25 cellular contexts compared by ENCODE assay signal in genomic region chr10:13238271-13239077, GRCh38. TPM values are rescaled to one million over a fixed set of nuclear protein-coding genes. Genes with fewer than 3 reads are reported as not detected.
DNase-seq lines count a peak whose midpoint lies in the region; ATAC-seq, FAIRE-seq and TF ChIP-seq lines count a peak whose summit lies in the region.
"Had no signal": no experiment of that assay in that cellular context is flagged by ENCODE, and none has a peak within 500 bp of the region (broad histone marks: within the 10 kb centered on the region; RNA-seq: fewer than 3 reads in every experiment).

No MANE protein-coding gene starts in this region.

- H3K4me3 ChIP-seq in A549 (no peak overlapping the region), IMR-90 (ENCODE audit: insufficient read depth, low read depth, low read length) (no peak overlapping the region), coronary artery (no peak overlapping the region), kidney (ENCODE audit: low read length in 2 of 2) (no peak overlapping the region)
- H3K4me3 ChIP-seq: GM12878, GM23248 had no signal

- no TSS peak for BruUV-seq in IMR-90 (replicated peaks; lab: Mats Ljungman, UMichigan)

- no peaks in the 10 kb centered on the region for H4K20me1 ChIP-seq in IMR-90 (ENCODE audit: insufficient read depth, low read length)

- DNase-seq in A549 (ENCODE audit: low read depth in 1 of 2, low spot score in 1 of 2) (no peak), IMR-90 (no peak), coronary artery (ENCODE audit: low spot score) (peak; percentile 56), posterior vena cava (ENCODE audit: low spot score) (peak; percentile 37), kidney (no peak), glomerular visceral epithelial cell (ENCODE audit: extremely low spot score) (no peak)
- DNase-seq: ACHN; BE2C; C1 segment of cervical spinal cord; CD4-positive, CD25-positive, alpha-beta regulatory T cell; CD8-positive, alpha-beta memory T cell; COR-L47; DMS 273 treated with DMSO at 0.1 percent for 48 hours; DMS53; DND-41; EL; GM23248; H7; KBM-7 had no signal

- CTCF ChIA-PET in A549 (lab: Yijun Ruan, JAX) (interaction anchor here (0.7 to 1.3 kb wide), 3 partner anchors 76 to 196 kb away, joined by 3 to 4 read pairs (median 3); no protein-coding TSS in a partner anchor), IMR-90 (lab: Yijun Ruan, JAX) (no interaction called here)

- no peak overlapping the region for H2BK120ac ChIP-seq in IMR-90 (ENCODE audit: low read depth, low read length)

- H3K14ac ChIP-seq in IMR-90 (replicated peaks; ENCODE audit: low read depth, low read length): no peak overlapping the region

- no peak overlapping the region for H3K9ac ChIP-seq in IMR-90 (ENCODE audit: low read depth, low read length)
- H3K9ac ChIP-seq in kidney (ENCODE audit: low read length in 2 of 2): no peak overlapping the region
- H3K9ac ChIP-seq: GM23248 had no signal

- H4K8ac ChIP-seq in IMR-90 (ENCODE audit: low read depth in 2 of 2, low read length in 2 of 2): no peak overlapping the region

- no peak overlapping the region for H2BK5ac ChIP-seq in IMR-90 (ENCODE audit: low read depth, low read length, poor library complexity, severe bottlenecking)

- no peaks in the 10 kb centered on the region for H3K9me1 ChIP-seq in IMR-90 (ENCODE audit: insufficient read depth, low read length)

- H3K4me2 ChIP-seq in A549 (no peak overlapping the region), IMR-90 (ENCODE audit: low read depth, low read length) (no peak overlapping the region)

- H3K23ac ChIP-seq in IMR-90 (ENCODE audit: low read depth, low read length): no peak overlapping the region

- peaks cover 14% of the 10 kb centered on the region; the same call in 1 of the 2 replicates for H3K27me3 ChIP-seq in IMR-90 (ENCODE audit: control insufficient read depth, insufficient read depth, low read length)
- H3K27me3 ChIP-seq: BE2C had no signal

- ATAC-seq in A549 (peak; percentile 8 to 34; a peak in 3 of 6 replicates), IMR-90 (ENCODE audit: low read depth) (no peak), HG02610 (IDR thresholded peaks at IDR 0.05; ENCODE audit: unreplicated experiment) (no peak), GM18868 (IDR thresholded peaks at IDR 0.05; ENCODE audit: unreplicated experiment) (no peak)
- ATAC-seq: GM12878 had no signal

- TF ChIP-seq CTCF in A549 (IDR thresholded peaks at IDR 0.05) (no peak), IMR-90 (conservative IDR thresholded peaks at IDR 0.05; ENCODE audit: low read depth, low read length) (no peak), coronary artery (IDR thresholded peaks at IDR 0.05) (no peak), kidney (IDR thresholded peaks at IDR 0.05; ENCODE audit: borderline replicate concordance, extremely low read depth, insufficient read depth) (no peak)

- dilution Hi-C loops in IMR-90 (cut with HindIII; ENCODE audit: low sequenced_read_pairs, unreplicated experiment): no loop called here

- H3K4me1 ChIP-seq in A549 (no peaks in the 10 kb centered on the region), IMR-90 (ENCODE audit: control insufficient read depth, insufficient read depth, low read length) (no peaks in the 10 kb centered on the region), kidney (ENCODE audit: control insufficient read depth in 1 of 2, insufficient read depth in 1 of 2, low read depth in 1 of 2, low read length in 2 of 2) (no peaks in the 10 kb centered on the region)
- H3K4me1 ChIP-seq: BE2C had no signal

- H4K5ac ChIP-seq in IMR-90 (ENCODE audit: low read depth, low read length): no peak overlapping the region

- POLR2A ChIA-PET in A549 (lab: Yijun Ruan, JAX) (no interaction called here), IMR-90 (lab: Charles Lee; ENCODE audit: unreplicated experiment) (no interaction called here)

- no peak overlapping the region for H3K18ac ChIP-seq in IMR-90 (ENCODE audit: low read depth, low read length)

- TF ChIP-seq POLR2A in A549 (IDR thresholded peaks at IDR 0.05; ENCODE audit: low read length): no peak
- TF ChIP-seq POLR2A in IMR-90 (IDR thresholded peaks at IDR 0.05; ENCODE audit: low read depth, low read length): no peak

- TF ChIP-seq RAD21 in A549 (conservative IDR thresholded peaks at IDR 0.05 in 1 of 2, IDR thresholded peaks at IDR 0.05 in 1 of 2) (no peak), IMR-90 (IDR thresholded peaks at IDR 0.05; ENCODE audit: low read length) (no peak)

- H3K79me1 ChIP-seq in IMR-90 (ENCODE audit: low read depth in 1 of 2, low read length in 2 of 2): no peaks in the 10 kb centered on the region

- H3K4ac ChIP-seq in IMR-90 (ENCODE audit: low read depth, low read length): no peak overlapping the region

- no peak overlapping the region for H2BK20ac ChIP-seq in IMR-90 (ENCODE audit: low read depth, low read length)

- H2AK9ac ChIP-seq in IMR-90 (replicated peaks; ENCODE audit: low read depth, low read length, poor library complexity): no peak overlapping the region

- H3K36me3 ChIP-seq in IMR-90 (ENCODE audit: control insufficient read depth, insufficient read depth, low read length): no peaks in the 10 kb centered on the region
- H3K36me3 ChIP-seq in kidney (ENCODE audit: control insufficient read depth in 1 of 2, insufficient read depth in 2 of 2, low read length in 2 of 2): no peaks in the 10 kb centered on the region
- H3K36me3 ChIP-seq: BE2C had no signal

- intact Hi-C loops in IMR-90 (cut with micrococcal nuclease): no loop called here
- intact Hi-C loops in posterior vena cava (cut with DNase I): no loop called here
- intact Hi-C loops in kidney (cut with DNase I): no loop called here

- no peak overlapping the region for H3K27ac ChIP-seq in A549
- H3K27ac ChIP-seq in IMR-90 (ENCODE audit: insufficient read depth, low read length): no peak overlapping the region
- no peak overlapping the region for H3K27ac ChIP-seq in coronary artery
- H3K27ac ChIP-seq in kidney (ENCODE audit: low read depth in 2 of 2, low read length in 2 of 2): no peak overlapping the region
- H3K27ac ChIP-seq: GM23248 had no signal

- H3K56ac ChIP-seq in IMR-90 (ENCODE audit: extremely low read depth, insufficient read depth, low read length): no peak overlapping the region

- in situ Hi-C loops in IMR-90 (cut with MboI; ENCODE audit: low sequenced_read_pairs): no loop called here

- TF ChIP-seq EP300 in A549 (IDR thresholded peaks at IDR 0.05): no peak

- H2BK15ac ChIP-seq in IMR-90 (ENCODE audit: low read depth, low read length): no peak overlapping the region

- H4K91ac ChIP-seq in IMR-90 (ENCODE audit: insufficient read depth, low read depth, low read length): no peak overlapping the region

- no peak overlapping the region for H2AK5ac ChIP-seq in IMR-90 (ENCODE audit: low read depth, low read length)

- 70% methylated on average over 16 of the region's 16 CpGs for WGBS in A549 (ENCODE audit: missing lambda C conversion rate)
- WGBS in IMR-90 (ENCODE audit: extremely low coverage in 2 of 2, insufficient read length in 1 of 2), 2 experiments: 69% methylated on average over 7 of the region's 16 CpGs; no CpG with 5 or more reads in 1 of the 2 experiments

- FAIRE-seq in A549 (lab: Jason Lieb, UNC) (no peak), kidney (lab: Jason Lieb, UNC) (no peak)
- FAIRE-seq: GM12878 had no signal

- H3K9me3 ChIP-seq in A549 (no peaks in the 10 kb centered on the region), IMR-90 (ENCODE audit: control insufficient read depth, insufficient read depth, low read length) (no peaks in the 10 kb centered on the region), kidney (ENCODE audit: control insufficient read depth in 1 of 2, low read length in 2 of 2) (no peaks in the 10 kb centered on the region)
- H3K9me3 ChIP-seq: BE2C had no signal

- H2AFZ ChIP-seq in IMR-90 (replicated peaks; ENCODE audit: low read length, poor library complexity): peak overlapping the region; percentile 14
- H2AFZ ChIP-seq: GM23248 had no signal

TF ChIP-seq in A549, 52 proteins besides CTCF, POLR2A, EP300 and RAD21 (continues in another document):
- TF ChIP-seq FOSL2 (IDR thresholded peaks at IDR 0.05) (no peak), FOSL2 (CRISPR knock-in tag; IDR thresholded peaks at IDR 0.05) (no peak), NPAS2 (CRISPR knock-in tag; IDR thresholded peaks at IDR 0.05; ENCODE audit: borderline replicate concordance) (no peak), CBX2 (IDR thresholded peaks at IDR 0.05; ENCODE audit: borderline replicate concordance, low read depth) (no peak), NFE2L2 (conservative IDR thresholded peaks at IDR 0.05; ENCODE audit: low read length) (no peak), JUN (IDR thresholded peaks at IDR 0.05) (no peak)

TF ChIP-seq in IMR-90, 13 proteins besides CTCF, POLR2A, EP300 and RAD21:
- no peak for TF ChIP-seq SMC3 (IDR thresholded peaks at IDR 0.05; ENCODE audit: low read depth, low read length)
- no peak for TF ChIP-seq RCOR1 (IDR thresholded peaks at IDR 0.05; ENCODE audit: insufficient replicate concordance, low read length)
- no peak for TF ChIP-seq CHD1 (IDR thresholded peaks at IDR 0.05; ENCODE audit: low read depth, low read length)
- TF ChIP-seq MAZ (IDR thresholded peaks at IDR 0.05; ENCODE audit: borderline replicate concordance, low read depth, low read length): no peak
- no peak for TF ChIP-seq ELK1 (IDR thresholded peaks at IDR 0.05; ENCODE audit: borderline replicate concordance, low read depth, low read length)
- no peak for TF ChIP-seq MAFK (IDR thresholded peaks at IDR 0.05; ENCODE audit: low read depth, low read length)
- TF ChIP-seq FOS (IDR thresholded peaks at IDR 0.05; ENCODE audit: low read depth, low read length): no peak
- TF ChIP-seq RFX5 (IDR thresholded peaks at IDR 0.05; ENCODE audit: low read depth, low read length): no peak
- no peak for TF ChIP-seq BHLHE40 (IDR thresholded peaks at IDR 0.05; ENCODE audit: low read depth, low read length)
TF ChIP-seq in IMR-90: peak in this region for 0.

RNA-seq across cellular contexts. Expression of gene UCMA, which starts 4.3 kb away (rescaled TPM):
- polyA plus RNA-seq in A549 (2011; rRNA removed): not detected in 2 replicates
- polyA plus RNA-seq in A549 (2012; cell fraction: cytosol; rRNA removed): not detected in 2 replicates
- polyA plus RNA-seq in A549 (2012; cell fraction: nucleus; rRNA removed): not detected in 2 replicates
- not detected in 3 replicates for polyA plus RNA-seq in A549 (2017; fragmentation: RNase III; extraction: RNeasy Plus Mini Kit Qiagen cat#74134 plus additional on column Dnase treatment)
- polyA minus RNA-seq in A549 (2011; rRNA and poly(A)+ RNA removed): not detected in 2 replicates
- not detected in 2 replicates for total RNA-seq in IMR-90 (2012; rRNA removed)
- not detected in 2 replicates for polyA plus RNA-seq in IMR-90 (2012; rRNA removed)
- not detected in 2 replicates for polyA plus RNA-seq in IMR-90 (2012; cell fraction: cytosol; rRNA removed)
- not detected in 2 replicates for polyA plus RNA-seq in IMR-90 (2012; cell fraction: nucleus; rRNA removed; ENCODE audit: low replicate concordance)
- total RNA-seq in posterior vena cava: not detected
- total RNA-seq in kidney: not detected
- not detected for polyA plus RNA-seq in kidney (ENCODE audit: insufficient read depth, low read depth, low replicate concordance)
- total RNA-seq: A172; CD4-positive, CD25-positive, alpha-beta regulatory T cell; CD8-positive, alpha-beta memory T cell; G401; GM12878; GM23248; H7; HT-29 had no signal
- polyA plus RNA-seq: CD4-positive, CD25-positive, alpha-beta regulatory T cell; CD8-positive, alpha-beta memory T cell; GM23248 had no signal

Comparison
In these comparisons a context has a peak if more than half of its experiments do, and no peak if none do; other contexts are left out.
1. ATAC-seq: peak in A549 (2 of 2); none in IMR-90 (single experiment), HG02610 (single experiment) and GM18868 (single experiment).
2. DNase-seq: peak in coronary artery (single experiment) and posterior vena cava (single experiment); none in A549 (0 of 2), IMR-90 (single experiment), kidney (single experiment) and glomerular visceral epithelial cell (single experiment).